1 cellular context compared by ENCODE assay signal in the genomic region with DNA sequence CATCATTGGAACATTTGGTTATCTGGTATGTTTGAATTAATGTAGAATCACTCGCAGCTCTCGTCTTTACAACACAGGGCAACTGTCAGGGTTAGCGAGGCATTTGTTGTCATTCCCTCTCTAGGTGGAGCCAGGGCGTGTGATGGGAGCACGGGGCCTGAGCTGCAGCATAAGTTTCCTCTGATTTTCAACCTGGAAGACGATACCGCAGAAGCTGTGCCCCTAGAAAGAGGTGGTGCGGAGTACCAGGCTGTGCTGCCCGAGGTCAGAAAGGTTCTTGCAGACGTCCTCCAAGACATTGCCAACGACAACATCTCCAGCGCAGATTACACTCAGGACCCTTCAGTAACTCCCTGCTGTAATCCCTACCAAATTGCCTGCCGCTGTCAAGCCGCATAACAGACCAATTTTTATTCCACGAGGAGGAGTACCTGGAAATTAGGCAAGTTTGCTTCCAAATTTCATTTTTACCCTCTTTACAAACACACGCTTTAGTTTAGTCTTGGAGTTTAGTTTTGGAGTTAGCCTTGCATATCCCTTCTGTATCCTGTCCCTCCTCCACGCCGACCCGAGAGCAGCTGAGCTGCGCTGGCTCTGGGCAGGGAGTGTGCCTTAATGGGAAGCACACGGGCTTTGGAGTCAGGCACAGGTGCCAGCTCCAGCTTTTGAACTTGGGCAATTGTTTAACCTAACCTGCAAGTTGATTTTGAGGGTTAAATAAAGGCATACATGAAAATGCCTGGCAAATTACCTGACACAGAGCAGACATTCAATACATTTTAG.
TF ChIP-seq lines count a peak whose summit lies in the region.

No MANE protein-coding gene starts in this region.

TF ChIP-seq in H1, 55 proteins besides CTCF, POLR2A, EP300 and RAD21:
- TF ChIP-seq, protein P1, sequence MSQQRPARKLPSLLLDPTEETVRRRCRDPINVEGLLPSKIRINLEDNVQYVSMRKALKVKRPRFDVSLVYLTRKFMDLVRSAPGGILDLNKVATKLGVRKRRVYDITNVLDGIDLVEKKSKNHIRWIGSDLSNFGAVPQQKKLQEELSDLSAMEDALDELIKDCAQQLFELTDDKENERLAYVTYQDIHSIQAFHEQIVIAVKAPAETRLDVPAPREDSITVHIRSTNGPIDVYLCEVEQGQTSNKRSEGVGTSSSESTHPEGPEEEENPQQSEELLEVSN (IDR thresholded peaks at IDR 0.05) = 0 out of 2 replicates have a peak, but pooled peaks have one; percentile 1
- no peak for TF ChIP-seq BCL11A (IDR thresholded peaks at IDR 0.05; ENCODE audit: low read depth in 2 of 2, low read length in 2 of 2)
